Comparison of ENCODE assay signal across 15 cellular contexts in the genomic region with DNA sequence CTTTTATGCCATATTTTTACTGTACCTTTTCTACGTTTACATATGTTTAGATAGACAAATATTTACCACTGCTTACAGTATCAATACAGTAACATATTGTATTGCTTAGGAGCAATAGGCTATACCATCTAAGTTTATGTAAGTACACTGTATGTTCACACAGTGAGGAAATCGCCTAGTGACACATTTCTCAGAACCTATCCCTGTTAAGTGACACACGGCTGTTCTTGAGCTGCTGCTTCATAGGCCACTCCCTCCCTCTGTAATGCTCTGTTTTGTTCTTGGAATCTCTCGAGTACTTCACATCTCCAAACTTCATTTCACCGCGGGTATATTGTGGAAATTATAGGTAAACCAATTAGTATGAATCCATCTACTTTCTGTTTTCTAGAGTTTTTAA. TPM values are rescaled to one million over a fixed set of nuclear protein-coding genes. Genes with fewer than 3 reads are reported as not detected.
DNase-seq lines count a peak whose midpoint lies in the region; ATAC-seq and TF ChIP-seq lines count a peak whose summit lies in the region.
"Had no signal": no experiment of that assay in that cellular context is flagged by ENCODE, and none has a peak within 500 bp of the region (broad histone marks: within the 10 kb centered on the region; RNA-seq: fewer than 3 reads in every experiment).

No MANE protein-coding gene starts in this region.

- H4K8ac ChIP-seq in mesenchymal stem cell (ENCODE audit: low read length), result no peak overlapping the region

- no peak overlapping the region for H3K4ac ChIP-seq in mesenchymal stem cell (ENCODE audit: low read depth in 1 of 2, low read length in 2 of 2)

- ATAC-seq in activated CD8-positive, alpha-beta T cell treated with anti-CD3 and anti-CD28 coated beads for 36 hours, result peak; percentile 43
- ATAC-seq in activated CD8-positive, alpha-beta T cell treated with anti-CD3 and anti-CD28 coated beads, Interleukin-2, amount 10 ng/mL, durations not matched to agents 7 days and 5 days, result no peak
- ATAC-seq: GM23338 had no signal

- H2AFZ ChIP-seq in mesenchymal stem cell (ENCODE audit: low read depth, low read length), result no peak overlapping the region
- H2AFZ ChIP-seq: GM23338 had no signal

- H3K27ac Mint-ChIP-seq in activated CD8-positive, alpha-beta T cell treated with anti-CD3 and anti-CD28 coated beads for 36 hours, result peak overlapping the region; percentile 36
- no peak overlapping the region for H3K27ac Mint-ChIP-seq in activated CD8-positive, alpha-beta T cell treated with anti-CD3 and anti-CD28 coated beads, Interleukin-2, amount 10 ng/mL, durations not matched to agents 7 days and 5 days
- no peak overlapping the region for H3K27ac Mint-ChIP-seq in mesothelial cell of epicardium
- H3K27ac Mint-ChIP-seq: GM23338 had no signal

- H3K4me2 ChIP-seq in mesenchymal stem cell (ENCODE audit: low read length, poor library complexity, severe bottlenecking), result no peak overlapping the region
- H3K4me2 ChIP-seq: GM23338, KMS-11 had no signal

- peaks cover 19% of the 10 kb centered on the region for H3K4me1 Mint-ChIP-seq in activated CD8-positive, alpha-beta T cell treated with anti-CD3 and anti-CD28 coated beads for 36 hours (ENCODE audit: low read depth)
- peaks cover 6% of the 10 kb centered on the region for H3K4me1 Mint-ChIP-seq in activated CD8-positive, alpha-beta T cell treated with anti-CD3 and anti-CD28 coated beads, Interleukin-2, amount 10 ng/mL, durations not matched to agents 7 days and 5 days (ENCODE audit: low read depth)
- no peaks in the 10 kb centered on the region for H3K4me1 Mint-ChIP-seq in mesothelial cell of epicardium

- H3K9me3 ChIP-seq in adipocyte (ENCODE audit: control insufficient read depth, low read length) (no peaks in the 10 kb centered on the region), mesenchymal stem cell (ENCODE audit: control insufficient read depth, low read length) (no peaks in the 10 kb centered on the region)
- H3K9me3 ChIP-seq: Caco-2 had no signal

- DNase-seq in activated CD8-positive, alpha-beta T cell treated with anti-CD3 and anti-CD28 coated beads for 36 hours, result no peak
- DNase-seq in activated CD8-positive, alpha-beta T cell treated with anti-CD3 and anti-CD28 coated beads, Interleukin-2, amount 10 ng/mL, durations not matched to agents 7 days and 5 days, result no peak
- peak; percentile 5 for DNase-seq in GM03348 (ENCODE audit: low spot score)
- peak; percentile 12 for DNase-seq in adipocyte (ENCODE audit: low read depth)
- DNase-seq in mesenchymal stem cell, result peak; percentile 40
- DNase-seq in mesothelial cell of epicardium (ENCODE audit: low spot score in 2 of 2, unreplicated experiment in 2 of 2), result no peak
- DNase-seq in occipital lobe (lab: John Stamatoyannopoulos, UW), result no peak
- no peak for DNase-seq in stimulated activated CD4-positive, alpha-beta T cell treated with anti-CD3 and anti-CD28 coated beads, Interleukin-1b, Interleukin-23, amount 100 ng/mL, for 48 hours
- DNase-seq: activated CD4-positive, alpha-beta T cell treated with anti-CD3 and anti-CD28 coated beads for 48 hours; activated effector memory CD4-positive, alpha-beta T cell treated with Interleukin-2 at 50 U/mL for 16 hours; Caco-2; NCI-H1417; Right ventricle myocardium superior had no signal

- WGBS in mesenchymal stem cell, result 78% methylated on average over 3 of the region's 6 CpGs

- H3K36me3 ChIP-seq in adipocyte (ENCODE audit: control insufficient read depth, insufficient read depth, low read length, severe bottlenecking) (peaks cover 12% of the 10 kb centered on the region), mesenchymal stem cell (ENCODE audit: control insufficient read depth in 1 of 2, insufficient read depth in 2 of 2, low read depth in 1 of 2, low read length in 2 of 2) (peaks cover 9 to 11% of the 10 kb centered on the region in 2 experiments)

- H2BK120ac ChIP-seq in mesenchymal stem cell (ENCODE audit: low read depth, low read length), result no peak overlapping the region

- no peak overlapping the region for H3K27ac ChIP-seq in mesenchymal stem cell (ENCODE audit: low read length, poor library complexity, severe bottlenecking)
- H3K27ac ChIP-seq: KMS-11 had no signal

- no peak overlapping the region for H2BK5ac ChIP-seq in mesenchymal stem cell (ENCODE audit: low read depth, low read length, poor library complexity, severe bottlenecking)

- H3K27me3 Mint-ChIP-seq in activated CD8-positive, alpha-beta T cell treated with anti-CD3 and anti-CD28 coated beads for 36 hours, result no peaks in the 10 kb centered on the region
- H3K27me3 Mint-ChIP-seq in activated CD8-positive, alpha-beta T cell treated with anti-CD3 and anti-CD28 coated beads, Interleukin-2, amount 10 ng/mL, durations not matched to agents 7 days and 5 days (ENCODE audit: low read depth), result no peaks in the 10 kb centered on the region
- H3K27me3 Mint-ChIP-seq in mesothelial cell of epicardium (ENCODE audit: low read depth), result no peaks in the 10 kb centered on the region

- H3K18ac ChIP-seq in mesenchymal stem cell (ENCODE audit: low read depth in 1 of 2, low read length in 2 of 2), result no peak overlapping the region

- H3K4me1 ChIP-seq in adipocyte (ENCODE audit: control insufficient read depth, insufficient read depth, low read length), result no peaks in the 10 kb centered on the region
- H3K4me1 ChIP-seq in mesenchymal stem cell (ENCODE audit: control insufficient read depth, insufficient read depth, low read depth, low read length), result no peaks in the 10 kb centered on the region

- H3K36me3 Mint-ChIP-seq in activated CD8-positive, alpha-beta T cell treated with anti-CD3 and anti-CD28 coated beads for 36 hours (ENCODE audit: low read depth), result peaks cover 15% of the 10 kb centered on the region
- peaks cover 24% of the 10 kb centered on the region for H3K36me3 Mint-ChIP-seq in activated CD8-positive, alpha-beta T cell treated with anti-CD3 and anti-CD28 coated beads, Interleukin-2, amount 10 ng/mL, durations not matched to agents 7 days and 5 days (ENCODE audit: low read depth)
- peaks cover 12% of the 10 kb centered on the region for H3K36me3 Mint-ChIP-seq in mesothelial cell of epicardium

- H3K23ac ChIP-seq in mesenchymal stem cell (ENCODE audit: low read length in 2 of 2), result no peak overlapping the region

- H3K4me3 ChIP-seq in adipocyte (ENCODE audit: low read length) (no peak overlapping the region), mesenchymal stem cell (ENCODE audit: insufficient read depth in 1 of 2, low read depth in 1 of 2, low read length in 2 of 2) (no peak overlapping the region)
- H3K4me3 ChIP-seq: GM23338 had no signal

- H2BK15ac ChIP-seq in mesenchymal stem cell (ENCODE audit: low read depth, poor library complexity, severe bottlenecking), result no peak overlapping the region

- POLR2A ChIA-PET in activated CD8-positive, alpha-beta T cell treated with anti-CD3 and anti-CD28 coated beads for 36 hours (lab: Charles Lee), result interaction anchor here (2.5 kb wide), 1 partner anchor 13 kb away, joined by 14 read pairs; a partner anchor contains a TSS
- POLR2A ChIA-PET in activated CD8-positive, alpha-beta T cell treated with anti-CD3 and anti-CD28 coated beads, Interleukin-2, amount 10 ng/mL, durations not matched to agents 7 days and 5 days (lab: Charles Lee), result interaction anchor here (2.5 kb wide), 1 partner anchor 13 kb away, joined by 18 read pairs; a partner anchor contains a TSS

- intact Hi-C loops in activated CD8-positive, alpha-beta T cell treated with anti-CD3 and anti-CD28 coated beads for 36 hours (cut with micrococcal nuclease), result no loop called here

- CTCF ChIA-PET in activated CD8-positive, alpha-beta T cell treated with anti-CD3 and anti-CD28 coated beads for 36 hours (lab: Charles Lee), result interaction anchor here (1.5 kb wide), 1 partner anchor 13 kb away, joined by 4 read pairs; a partner anchor contains a TSS
- CTCF ChIA-PET in activated CD8-positive, alpha-beta T cell treated with anti-CD3 and anti-CD28 coated beads, Interleukin-2, amount 10 ng/mL, durations not matched to agents 7 days and 5 days (lab: Charles Lee), result interaction anchor here (0.8 to 1.1 kb wide), 2 partner anchors 9 to 23 kb away, joined by 3 read pairs; no protein-coding TSS in a partner anchor

- peaks cover 5% of the 10 kb centered on the region for H3K79me1 ChIP-seq in mesenchymal stem cell (replicated peaks; ENCODE audit: low read length, poor library complexity, severe bottlenecking)

- H3K9me3 Mint-ChIP-seq in activated CD8-positive, alpha-beta T cell treated with anti-CD3 and anti-CD28 coated beads for 36 hours, result no peaks in the 10 kb centered on the region
- no peaks in the 10 kb centered on the region for H3K9me3 Mint-ChIP-seq in activated CD8-positive, alpha-beta T cell treated with anti-CD3 and anti-CD28 coated beads, Interleukin-2, amount 10 ng/mL, durations not matched to agents 7 days and 5 days (ENCODE audit: insufficient read depth)
- peaks cover 6% of the 10 kb centered on the region for H3K9me3 Mint-ChIP-seq in mesothelial cell of epicardium
- H3K9me3 Mint-ChIP-seq: GM23338 had no signal

- H2BK12ac ChIP-seq in mesenchymal stem cell (ENCODE audit: low read length in 2 of 2), result no peak overlapping the region

- H3K9ac ChIP-seq in adipocyte (ENCODE audit: low read length), result no peak overlapping the region
- peak overlapping the region; percentile 24 for H3K9ac ChIP-seq in mesenchymal stem cell (ENCODE audit: low read length)
- H3K9ac ChIP-seq: KMS-11 had no signal

- no peak overlapping the region for H3K14ac ChIP-seq in mesenchymal stem cell (ENCODE audit: low read length in 2 of 2)

- no peaks in the 10 kb centered on the region for H3K27me3 ChIP-seq in adipocyte (replicated peaks; ENCODE audit: control insufficient read depth, insufficient read depth, low read length)
- no peaks in the 10 kb centered on the region for H3K27me3 ChIP-seq in mesenchymal stem cell (ENCODE audit: control insufficient read depth in 1 of 2, insufficient read depth in 1 of 2, low read length in 2 of 2)

- H4K91ac ChIP-seq in mesenchymal stem cell (ENCODE audit: low read length), result no peak overlapping the region

- no peak overlapping the region for H3K4me3 Mint-ChIP-seq in activated CD8-positive, alpha-beta T cell treated with anti-CD3 and anti-CD28 coated beads for 36 hours
- no peak overlapping the region for H3K4me3 Mint-ChIP-seq in activated CD8-positive, alpha-beta T cell treated with anti-CD3 and anti-CD28 coated beads, Interleukin-2, amount 10 ng/mL, durations not matched to agents 7 days and 5 days
- no peak overlapping the region for H3K4me3 Mint-ChIP-seq in mesothelial cell of epicardium
- H3K4me3 Mint-ChIP-seq: GM23338 had no signal

- TF ChIP-seq CTCF in activated CD8-positive, alpha-beta T cell treated with anti-CD3 and anti-CD28 coated beads for 36 hours (IDR thresholded peaks at IDR 0.05), result no peak
- no peak for TF ChIP-seq CTCF in mesothelial cell of epicardium (IDR thresholded peaks at IDR 0.05; ENCODE audit: unreplicated experiment)

- H2AK5ac ChIP-seq in mesenchymal stem cell (ENCODE audit: low read length, severe bottlenecking), result no peak overlapping the region

RNA-seq across cellular contexts. Expression of a gene that starts 13.4 kb away (rescaled TPM):
- total RNA-seq in activated CD8-positive, alpha-beta T cell treated with anti-CD3 and anti-CD28 coated beads for 36 hours, result 10 to 100 TPM; 77.6 to 89.8 TPM
- 100 to 1,000 TPM in 1 of 2 experiments, 10 to 100 TPM in 1; 99.8 to 104 TPM for total RNA-seq in activated CD8-positive, alpha-beta T cell treated with anti-CD3 and anti-CD28 coated beads, Interleukin-2, amount 10 ng/mL, durations not matched to agents 7 days and 5 days
- polyA plus RNA-seq in mesenchymal stem cell (2013, experiment 1 of 2), result 60.1 TPM
- polyA plus RNA-seq in mesenchymal stem cell (2013, experiment 2 of 2), result 64.9 TPM
- total RNA-seq in mesothelial cell of epicardium (43.6 to 51.0 TPM (median 49.2 TPM) in 3 replicates), occipital lobe (103 TPM)

RNA-seq across cellular contexts. Expression of a gene that starts 43.2 kb away (rescaled TPM):
- total RNA-seq in activated CD8-positive, alpha-beta T cell treated with anti-CD3 and anti-CD28 coated beads for 36 hours, result 100 to 1,000 TPM; 130 to 136 TPM
- 10 to 100 TPM; 77.0 to 89.0 TPM for total RNA-seq in activated CD8-positive, alpha-beta T cell treated with anti-CD3 and anti-CD28 coated beads, Interleukin-2, amount 10 ng/mL, durations not matched to agents 7 days and 5 days
- 84.8 TPM for polyA plus RNA-seq in mesenchymal stem cell (2013, experiment 1 of 2)
- polyA plus RNA-seq in mesenchymal stem cell (2013, experiment 2 of 2), result 82.4 TPM
- total RNA-seq in mesothelial cell of epicardium (56.8 to 60.7 TPM (median 60.6 TPM) in 3 replicates), occipital lobe (268 TPM)

RNA-seq across cellular contexts. Expression of a gene that starts 43.5 kb away (rescaled TPM):
- 100 to 1,000 TPM; 115 TPM for total RNA-seq in activated CD8-positive, alpha-beta T cell treated with anti-CD3 and anti-CD28 coated beads for 36 hours
- total RNA-seq in activated CD8-positive, alpha-beta T cell treated with anti-CD3 and anti-CD28 coated beads, Interleukin-2, amount 10 ng/mL, durations not matched to agents 7 days and 5 days, result 10 to 100 TPM; 83.4 to 87.3 TPM
- 102 TPM for polyA plus RNA-seq in mesenchymal stem cell (2013, experiment 1 of 2)
- polyA plus RNA-seq in mesenchymal stem cell (2013, experiment 2 of 2), result 107 TPM
- total RNA-seq in mesothelial cell of epicardium (84.1 to 86.5 TPM (median 85.8 TPM) in 3 replicates), occipital lobe (87.0 TPM)

Comparison
In these comparisons a context has a peak if more than half of its experiments do, and no peak if none do; other contexts are left out.
1. DNase-seq: peak in GM03348 (single experiment), adipocyte (single experiment) and mesenchymal stem cell (single experiment); none in activated CD8-positive, alpha-beta T cell treated with anti-CD3 and anti-CD28 coated beads for 36 hours (single experiment), activated CD8-positive, alpha-beta T cell treated with anti-CD3 and anti-CD28 coated beads, Interleukin-2, amount 10 ng/mL, durations not matched to agents 7 days and 5 days (single experiment), mesothelial cell of epicardium (0 of 2), occipital lobe (single experiment) and stimulated activated CD4-positive, alpha-beta T cell treated with anti-CD3 and anti-CD28 coated beads, Interleukin-1b, Interleukin-23, amount 100 ng/mL, for 48 hours (single experiment).